ENCODE assay signal across 22 cellular contexts in genomic region chr14:104290058-104290667, GRCh38.
DNase-seq lines count a peak whose midpoint lies in the region; ATAC-seq and TF ChIP-seq lines count a peak whose summit lies in the region.
"Had no signal": no experiment of that assay in that cellular context is flagged by ENCODE, and none has a peak within 500 bp of the region (broad histone marks: within the 10 kb centered on the region; RNA-seq: fewer than 3 reads in every experiment).

No MANE protein-coding gene starts in this region.

- H2BK5ac ChIP-seq in H9 (ENCODE audit: insufficient read length, low read length) = no peak overlapping the region

- no peak overlapping the region for H4K91ac ChIP-seq in H9 (ENCODE audit: insufficient read length, low read depth, low read length)

- no CpG with 5 or more reads among the region's 14 CpGs for WGBS in H9 (ENCODE audit: extremely low coverage, insufficient read length, low lambda C conversion rate)

- H3K36me3 Mint-ChIP-seq in CD14-positive monocyte (no peaks in the 10 kb centered on the region), H9 (ENCODE audit: insufficient read depth in 1 of 3, low read depth in 3 of 3) (no peaks in the 10 kb centered on the region; a peak in 2 of 7 replicates)
- H3K36me3 Mint-ChIP-seq: activated naive CD4-positive, alpha-beta T cell treated with anti-CD3 and anti-CD28 coated beads, Interleukin-2, amount 50 U/mL, for 24 hours; naive thymus-derived CD4-positive, alpha-beta T cell had no signal

- no peak overlapping the region for H4K8ac ChIP-seq in H9 (replicated peaks; ENCODE audit: insufficient read length, low read depth, low read length)

- H3K9ac ChIP-seq in H9 (ENCODE audit: extremely low read depth, insufficient read length, low read length) (no peak overlapping the region), neural cell (ENCODE audit: low read length) (no peak overlapping the region)

- H3K36me3 ChIP-seq in neural cell (ENCODE audit: insufficient read depth, low read length) = no peaks in the 10 kb centered on the region
- H3K36me3 ChIP-seq: pancreas had no signal

- no peak overlapping the region for H3K23ac ChIP-seq in H9 (ENCODE audit: insufficient read length, low read depth, low read length)

- no peak overlapping the region for H4K5ac ChIP-seq in H9 (ENCODE audit: insufficient read length, low read depth, low read length)

- no peak overlapping the region for H2BK15ac ChIP-seq in H9 (ENCODE audit: low read depth, low read length)

- no peak overlapping the region for H2BK12ac ChIP-seq in H9 (ENCODE audit: insufficient read length, low read depth, low read length)

- ATAC-seq in left cardiac atrium (no peak), HG03108 (IDR thresholded peaks at IDR 0.05; ENCODE audit: unreplicated experiment) (no peak)
- ATAC-seq: foreskin keratinocyte; HCT116; naive thymus-derived CD4-positive, alpha-beta T cell had no signal

- H3K23me2 ChIP-seq in H9 (ENCODE audit: insufficient read length, low read depth, low read length, poor library complexity, severe bottlenecking) = no peaks in the 10 kb centered on the region

- H3K27me3 ChIP-seq in H9 (ENCODE audit: insufficient read depth, low read length) (no peaks in the 10 kb centered on the region), neural cell (ENCODE audit: insufficient read depth, low read depth, low read length) (no peaks in the 10 kb centered on the region)
- H3K27me3 ChIP-seq: foreskin keratinocyte, pancreas had no signal

- DNase-seq in CD14-positive monocyte (ENCODE audit: low spot score) (peak; percentile 18), H9 (peak; percentile 43), left cardiac atrium (peak; percentile 12), NCI-H226 (no peak), SHP77 (lab: John Stamatoyannopoulos, UW) (no peak)
- DNase-seq: activated CD4-positive, alpha-beta T cell treated with anti-CD3 and anti-CD28 coated beads, Interleukin-2, amount 50 U/mL, for 48 hours; effector CD8-positive, alpha-beta T cell; foreskin keratinocyte; GDM1; KG1; mesenchymal stem cell; naive thymus-derived CD4-positive, alpha-beta T cell; NCI-H1436; NCI-H524; NK-92 treated with Interleukin-12 subunit alpha and Interleukin-12 subunit beta, amount 100 ng/mL, for 24 hours had no signal

- no peak for TF ChIP-seq EP300 in neural cell (conservative IDR thresholded peaks at IDR 0.05; ENCODE audit: poor library complexity, severe bottlenecking)

- H3F3A ChIP-seq in neural cell (ENCODE audit: insufficient read depth, low read length, poor library complexity, severe bottlenecking) = no peaks in the 10 kb centered on the region

- no peak overlapping the region for H3K56ac ChIP-seq in H9 (ENCODE audit: insufficient read length, low read depth, low read length)

- H3K27ac Mint-ChIP-seq in CD14-positive monocyte (no peak overlapping the region), H9 (no peak overlapping the region; a peak in 1 of 7 replicates)
- H3K27ac Mint-ChIP-seq: activated naive CD4-positive, alpha-beta T cell treated with anti-CD3 and anti-CD28 coated beads, Interleukin-2, amount 50 U/mL, for 24 hours; T-helper 2 cell treated with Interferon-gamma antibody and Interleukin-4, amounts not matched to agents 5 μg/mL and 100 μg/mL, for 36 hours had no signal

- no peaks in the 10 kb centered on the region for H3K9me2 ChIP-seq in neural cell (ENCODE audit: insufficient read depth, low read length)

- peaks cover 10% of the 10 kb centered on the region; the same call in 1 of the 2 replicates for H3K4me1 ChIP-seq in H9 (ENCODE audit: insufficient read depth, low read length)
- H3K4me1 ChIP-seq: foreskin keratinocyte had no signal

- H3T11ph ChIP-seq in H9 (ENCODE audit: low read length) = no peak overlapping the region

- no peak overlapping the region for H2BK20ac ChIP-seq in H9 (ENCODE audit: low read depth, low read length, poor library complexity, severe bottlenecking)

- no peaks in the 10 kb centered on the region for H3K4me1 Mint-ChIP-seq in CD14-positive monocyte
- peaks cover 34 to 41% of the 10 kb centered on the region in 2 experiments for H3K4me1 Mint-ChIP-seq in H9
- H3K4me1 Mint-ChIP-seq: activated naive CD4-positive, alpha-beta T cell treated with anti-CD3 and anti-CD28 coated beads, Interleukin-2, amount 50 U/mL, for 24 hours had no signal

- H3K4ac ChIP-seq in H9 (ENCODE audit: low read depth, low read length) = no peak overlapping the region

- H2AFZ ChIP-seq in H9 (ENCODE audit: low read length) (no peak overlapping the region), neural cell (ENCODE audit: low read depth, low read length) (no peak overlapping the region)

- H4K20me1 ChIP-seq in H9 (ENCODE audit: control insufficient read depth, insufficient read depth, insufficient read length) (no peaks in the 10 kb centered on the region), neural cell (ENCODE audit: insufficient read depth) (no peaks in the 10 kb centered on the region)

- H3K14ac ChIP-seq in H9 (ENCODE audit: insufficient read depth, low read length) = no peak overlapping the region

- no peak overlapping the region for H2BK120ac ChIP-seq in H9 (ENCODE audit: low read depth, low read length, poor library complexity, severe bottlenecking)

- no peak overlapping the region for H2AK5ac ChIP-seq in H9 (ENCODE audit: insufficient read length, low read length)

- H3K79me2 ChIP-seq in H9 (ENCODE audit: insufficient read depth, low read length) = no peaks in the 10 kb centered on the region
- H3K79me2 ChIP-seq in neural cell (replicated peaks; ENCODE audit: insufficient read depth, low read length) = no peaks in the 10 kb centered on the region

- no peak overlapping the region for H3K27ac ChIP-seq in H9 (ENCODE audit: insufficient read length, low read depth, low read length)
- H3K27ac ChIP-seq in neural cell (ENCODE audit: low read length) = peak overlapping the region; percentile 2
- H3K27ac ChIP-seq: C4-2B, foreskin keratinocyte, pancreas had no signal

- TF ChIP-seq RAD21 in neural cell (conservative IDR thresholded peaks at IDR 0.05) = no peak

- H3K18ac ChIP-seq in H9 (ENCODE audit: insufficient read length, low read depth, low read length) = no peak overlapping the region

- intact Hi-C loops in CD14-positive monocyte (cut with micrococcal nuclease) = no loop called here
- intact Hi-C loops in left cardiac atrium (cut with DNase I) = no loop called here

- H3K4me3 ChIP-seq in neural cell (ENCODE audit: low read length) = no peak overlapping the region
- H3K4me3 ChIP-seq: pancreas had no signal

- H3K79me1 ChIP-seq in H9 (ENCODE audit: insufficient read depth, low read depth, low read length, poor library complexity, severe bottlenecking) = no peaks in the 10 kb centered on the region

- no peak for TF ChIP-seq CTCF in CD14-positive monocyte (IDR thresholded peaks at IDR 0.05)
- no peak for TF ChIP-seq CTCF in H9 (conservative IDR thresholded peaks at IDR 0.05)
- no peak for TF ChIP-seq CTCF in neural cell (IDR thresholded peaks at IDR 0.05; ENCODE audit: poor library complexity, severe bottlenecking)

- H3K9me3 Mint-ChIP-seq in CD14-positive monocyte (peaks cover 0 to 9% (median 4%) of the 10 kb centered on the region in 7 donors), H9 (peaks cover 6 to 20% of the 10 kb centered on the region in 2 experiments; a peak in 3 of 5 replicates)
- H3K9me3 Mint-ChIP-seq: activated naive CD4-positive, alpha-beta T cell treated with anti-CD3 and anti-CD28 coated beads, Interleukin-2, amount 50 U/mL, for 24 hours had no signal

- H3K4me3 Mint-ChIP-seq in CD14-positive monocyte (no peak overlapping the region), H9 (peak overlapping the region in 1 of 2 experiments; percentile 50; a peak in 1 of 5 replicates)
- H3K4me3 Mint-ChIP-seq: activated naive CD4-positive, alpha-beta T cell treated with anti-CD3 and anti-CD28 coated beads, Interleukin-2, amount 50 U/mL, for 24 hours; naive thymus-derived CD4-positive, alpha-beta T cell; T-helper 2 cell treated with Interferon-gamma antibody and Interleukin-4, amounts not matched to agents 5 μg/mL and 100 μg/mL, for 36 hours had no signal

- H3K27me3 Mint-ChIP-seq in CD14-positive monocyte (ENCODE audit: low read depth in 3 of 3) = peaks cover 0 to 5% (median 0%) of the 10 kb centered on the region in 3 donors
- peaks cover 4% of the 10 kb centered on the region; the same call in 1 of the 2 replicates for H3K27me3 Mint-ChIP-seq in H9 (ENCODE audit: low read depth)
- H3K27me3 Mint-ChIP-seq: activated naive CD4-positive, alpha-beta T cell treated with anti-CD3 and anti-CD28 coated beads, Interleukin-2, amount 50 U/mL, for 24 hours had no signal

- no peak overlapping the region for H3K4me2 ChIP-seq in H9 (ENCODE audit: insufficient read depth, insufficient read length, low read length)
- H3K4me2 ChIP-seq in neural cell (ENCODE audit: low read length) = no peak overlapping the region

- H3K9me3 ChIP-seq in H9 (ENCODE audit: control insufficient read depth, low read depth, low read length) (no peaks in the 10 kb centered on the region), neural cell (ENCODE audit: low read length) (no peaks in the 10 kb centered on the region)
- H3K9me3 ChIP-seq: pancreas had no signal

TF ChIP-seq in neural cell, 6 proteins besides CTCF, POLR2A, EP300 and RAD21 (continues in another document):
- TF ChIP-seq TAF1 (IDR thresholded peaks at IDR 0.05; ENCODE audit: low read depth) (no peak), EZH2 (IDR thresholded peaks at IDR 0.05; ENCODE audit: borderline replicate concordance, insufficient read depth, low read length, poor library complexity, severe bottlenecking) (no peak), SMC3 (conservative IDR thresholded peaks at IDR 0.05; ENCODE audit: poor library complexity) (no peak)

Comparison
In these comparisons a context has a peak if more than half of its experiments do, and no peak if none do; other contexts are left out.
1. DNase-seq: peak in CD14-positive monocyte (single experiment), H9 (single experiment) and left cardiac atrium (single experiment); none in NCI-H226 (single experiment) and SHP77 (0 of 2).